In the genomic region with DNA sequence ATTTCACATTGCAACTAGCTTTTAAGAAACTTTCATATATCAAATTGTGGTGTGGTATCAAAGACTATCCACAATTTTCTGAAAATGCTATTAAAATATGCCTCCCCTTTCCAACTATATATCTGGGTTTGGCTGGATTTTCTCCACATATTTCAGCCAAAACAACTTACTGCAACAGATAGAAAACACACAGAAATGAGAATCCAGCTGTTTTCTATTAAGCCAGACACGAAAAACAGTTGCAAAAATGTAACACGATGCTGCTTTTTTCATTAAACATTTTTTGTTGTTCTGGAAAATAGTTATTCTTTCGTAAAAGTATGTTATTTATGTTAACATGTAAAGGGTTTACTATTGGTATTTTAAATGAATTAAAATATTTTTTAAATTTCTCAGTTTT, we compare ENCODE assay signal across 17 cellular contexts. TPM values are rescaled to one million over a fixed set of nuclear protein-coding genes. Genes with fewer than 3 reads are reported as not detected.
DNase-seq lines count a peak whose midpoint lies in the region; FAIRE-seq and TF ChIP-seq lines count a peak whose summit lies in the region.
"Had no signal": no experiment of that assay in that cellular context is flagged by ENCODE, and none has a peak within 500 bp of the region (broad histone marks: within the 10 kb centered on the region; RNA-seq: fewer than 3 reads in every experiment).

No MANE protein-coding gene starts in this region.

- CTCF ChIA-PET in endothelial cell of umbilical vein (lab: Charles Lee), result no interaction called here

- POLR2A ChIA-PET in endothelial cell of umbilical vein (lab: Charles Lee), result no interaction called here

- H3K4me1 ChIP-seq in endothelial cell of umbilical vein (ENCODE audit: control insufficient read depth, extremely low read depth, insufficient read depth, low read length) (no peaks in the 10 kb centered on the region), small intestine (ENCODE audit: control insufficient read depth in 2 of 2, insufficient read depth in 1 of 2, low read depth in 1 of 2, low read length in 1 of 2) (no peaks in the 10 kb centered on the region), stomach (peaks cover 8 to 29% (median 20%) of the 10 kb centered on the region in 4 donors)
- H3K4me1 ChIP-seq: BLaER1, Caco-2 had no signal

- FAIRE-seq in G401.6 (lab: Jason Lieb, UNC), result peak; percentile 23
- FAIRE-seq in endothelial cell of umbilical vein (lab: Jason Lieb, UNC), result peak; percentile 47
- FAIRE-seq in small intestine (lab: Jason Lieb, UNC), result peak; percentile 84
- FAIRE-seq: A204.1, GM12878, H54 had no signal

- H3K4me3 ChIP-seq in endothelial cell of umbilical vein (replicated peaks in 1 of 3; ENCODE audit: insufficient read depth in 1 of 3, low read depth in 1 of 3, low read length in 3 of 3) (no peak overlapping the region), small intestine (ENCODE audit: low read depth in 1 of 2, low read length in 2 of 2) (no peak overlapping the region), stomach (no peak overlapping the region)
- H3K4me3 ChIP-seq: BLaER1, GM12878, GM23248 had no signal

- H3K79me2 ChIP-seq in endothelial cell of umbilical vein (ENCODE audit: control insufficient read depth, insufficient read depth, low read length), result no peaks in the 10 kb centered on the region

- intact Hi-C loops in endothelial cell of umbilical vein (cut with micrococcal nuclease) (no loop called here), stomach (cut with DNase I; ENCODE audit: low total_unique reads) (no loop called here)

- H2AFZ ChIP-seq in endothelial cell of umbilical vein (ENCODE audit: low read depth, low read length), result no peak overlapping the region
- H2AFZ ChIP-seq: GM23248 had no signal

- no peak for TF ChIP-seq EP300 in stomach (IDR thresholded peaks at IDR 0.05)

- no peak overlapping the region for H3K9ac ChIP-seq in endothelial cell of umbilical vein (replicated peaks; ENCODE audit: extremely low read depth, insufficient read depth, low read length)
- H3K9ac ChIP-seq: BLaER1, GM23248 had no signal

- no peak for DNase-seq in endothelial cell of umbilical vein (ENCODE audit: low read depth, low spot score)
- peak; percentile 37 for DNase-seq in fibroblast of the conjunctiva (ENCODE audit: low read depth)
- DNase-seq in small intestine, result no peak
- no peak for DNase-seq in NCI-H69 (lab: John Stamatoyannopoulos, UW)
- DNase-seq in stomach, result no peak
- DNase-seq in OCI-M2 (lab: John Stamatoyannopoulos, UW; ENCODE audit: unreplicated experiment), result no peak
- DNase-seq: AML-193; Caco-2; CD8-positive, alpha-beta memory T cell; DMS53; GM23248 had no signal

- H3K9me3 ChIP-seq in endothelial cell of umbilical vein (replicated peaks; ENCODE audit: control insufficient read depth, insufficient read depth, low read length), result no peaks in the 10 kb centered on the region
- H3K9me3 ChIP-seq in small intestine (ENCODE audit: control insufficient read depth, low read depth), result no peaks in the 10 kb centered on the region
- H3K9me3 ChIP-seq in stomach, result peaks cover 0 to 8% (median 4%) of the 10 kb centered on the region in 4 donors

- no peak overlapping the region for H3K4me2 ChIP-seq in endothelial cell of umbilical vein (ENCODE audit: insufficient read depth, low read length)
- H3K4me2 ChIP-seq: BLaER1 had no signal

- no peak overlapping the region for H3K27ac ChIP-seq in endothelial cell of umbilical vein (ENCODE audit: insufficient read depth, low read depth, low read length)
- H3K27ac ChIP-seq in small intestine (ENCODE audit: low read depth in 1 of 2, low read length in 1 of 2), result no peak overlapping the region
- no peak overlapping the region for H3K27ac ChIP-seq in stomach
- H3K27ac ChIP-seq: BLaER1, GM23248, HL-60 had no signal

- no peaks in the 10 kb centered on the region for H3K27me3 ChIP-seq in endothelial cell of umbilical vein (ENCODE audit: control insufficient read depth in 2 of 2, insufficient read depth in 2 of 2, low read length in 2 of 2)
- H3K27me3 ChIP-seq in small intestine (ENCODE audit: control insufficient read depth in 2 of 2, insufficient read depth in 2 of 2, low read length in 2 of 2), result no peaks in the 10 kb centered on the region
- no peaks in the 10 kb centered on the region for H3K27me3 ChIP-seq in stomach
- H3K27me3 ChIP-seq: BLaER1 had no signal

- TF ChIP-seq CTCF in endothelial cell of umbilical vein (IDR thresholded peaks at IDR 0.05; ENCODE audit: extremely low read depth in 1 of 2, insufficient read depth in 1 of 2, low read depth in 1 of 2, low read length in 2 of 2), result no peak
- TF ChIP-seq CTCF in stomach (IDR thresholded peaks at IDR 0.05), result no peak

- H3K36me3 ChIP-seq in endothelial cell of umbilical vein (ENCODE audit: control insufficient read depth in 2 of 2, extremely low read depth in 1 of 2, insufficient read depth in 2 of 2, low read length in 2 of 2), result peaks cover 3 to 16% of the 10 kb centered on the region in 2 experiments
- peaks cover 5 to 9% of the 10 kb centered on the region in 2 donors for H3K36me3 ChIP-seq in small intestine (ENCODE audit: control insufficient read depth in 2 of 2, insufficient read depth in 2 of 2, low read length in 2 of 2)
- peaks cover 6 to 60% (median 52%) of the 10 kb centered on the region in 4 donors for H3K36me3 ChIP-seq in stomach

- no TSS peak for BruUV-seq in endothelial cell of umbilical vein (replicated peaks; lab: Mats Ljungman, UMichigan)

- 80 to 94% (median 93%) methylated on average over 3 of the region's 3 CpGs for WGBS in small intestine, 3 donors
- 81 to 90% (median 87%) methylated on average over 3 of the region's 3 CpGs for WGBS in stomach, 5 donors

- dilution Hi-C loops in endothelial cell of umbilical vein (cut with MboI; ENCODE audit: extremely low pct_ligation_motif_present, low sequenced_read_pairs), result no loop called here

- no peak for TF ChIP-seq POLR2A in endothelial cell of umbilical vein (IDR thresholded peaks at IDR 0.05; ENCODE audit: low read depth, low read length)
- no peak for TF ChIP-seq POLR2A in stomach (IDR thresholded peaks at IDR 0.05)

- H4K20me1 ChIP-seq in endothelial cell of umbilical vein (replicated peaks; ENCODE audit: control insufficient read depth, extremely low read depth, insufficient read depth, low read length), result no peaks in the 10 kb centered on the region
- H4K20me1 ChIP-seq: BLaER1 had no signal

- H3K9me1 ChIP-seq in endothelial cell of umbilical vein (replicated peaks; ENCODE audit: control insufficient read depth, extremely low read depth, insufficient read depth, low read length), result no peaks in the 10 kb centered on the region

TF ChIP-seq in endothelial cell of umbilical vein, 7 proteins besides CTCF, POLR2A, EP300 and RAD21:
- TF ChIP-seq POLR2AphosphoS5 (IDR thresholded peaks at IDR 0.05; ENCODE audit: insufficient read depth, low read depth, low read length) (no peak), MAX (IDR thresholded peaks at IDR 0.05; ENCODE audit: insufficient read depth, insufficient read length) (no peak), FOS (IDR thresholded peaks at IDR 0.05; ENCODE audit: borderline replicate concordance, insufficient read depth, low read length) (no peak), GATA2 (IDR thresholded peaks at IDR 0.05; ENCODE audit: insufficient read depth, insufficient read length, low read depth, low read length) (no peak), JUN (IDR thresholded peaks at IDR 0.05; ENCODE audit: borderline replicate concordance, insufficient read depth, insufficient read length, low read depth) (no peak), MYC (IDR thresholded peaks at IDR 0.05; ENCODE audit: low read depth, low read length) (no peak), EZH2 (IDR thresholded peaks at IDR 0.05; ENCODE audit: borderline replicate concordance, low read depth, low read length, severe bottlenecking) (no peak)

RNA-seq across cellular contexts. Expression of gene DCTD, which starts 33.1 kb away (rescaled TPM):
- 106 and 111 TPM in 2 replicates for total RNA-seq in endothelial cell of umbilical vein
- polyA plus RNA-seq in endothelial cell of umbilical vein, result 93.1 and 105 TPM in 2 replicates
- polyA plus RNA-seq in endothelial cell of umbilical vein (2011; cell fraction: cytosol; rRNA removed), result 97.1 and 97.8 TPM in 2 replicates
- polyA plus RNA-seq in endothelial cell of umbilical vein (2011; cell fraction: nucleus; rRNA removed), result 129 and 145 TPM in 2 replicates
- polyA plus RNA-seq in endothelial cell of umbilical vein (2012), result 111 and 134 TPM in 2 replicates
- 83.2 and 85.4 TPM in 2 replicates for polyA minus RNA-seq in endothelial cell of umbilical vein
- polyA minus RNA-seq in endothelial cell of umbilical vein (2011; cell fraction: cytosol; rRNA and poly(A)+ RNA removed), result 17.5 TPM
- polyA minus RNA-seq in endothelial cell of umbilical vein (2011; cell fraction: nucleus; rRNA and poly(A)+ RNA removed), result 36.2 and 47.3 TPM in 2 replicates
- polyA plus RNA-seq in small intestine, result 10 to 100 TPM; 17.9 to 64.8 (median 30.3) TPM
- total RNA-seq in stomach, result 10 to 100 TPM in 4 of 5 donors, 1 to 10 TPM in 1; 3.5 to 90.6 (median 81.7) TPM
- 10 to 100 TPM; 50.7 to 62.6 (median 57.1) TPM for polyA plus RNA-seq in stomach
